ENCODE assay signal across 29 cellular contexts in genomic region chr14:54985156-54985555, GRCh38.
"Had no signal": no experiment of that assay in that cellular context is flagged by ENCODE, and none has a peak within 500 bp of the region (broad histone marks: within the 10 kb centered on the region; RNA-seq: fewer than 3 reads in every experiment).

No MANE protein-coding gene starts in this region.

- DNase-seq: activated CD4-positive, alpha-beta memory T cell treated with anti-CD3 and anti-CD28 coated beads, Interleukin-2, amount 10 ng/mL, durations not matched to agents 7 days and 5 days; activated CD4-positive, alpha-beta T cell treated with anti-CD3 and anti-CD28 coated beads for 1 hour; activated CD4-positive, alpha-beta T cell treated with anti-CD3 and anti-CD28 coated beads for 48 hours; activated CD4-positive, CD25-positive, alpha-beta regulatory T cell; activated CD8-positive, alpha-beta memory T cell treated with anti-CD3 and anti-CD28 coated beads for 24 hours; activated CD8-positive, alpha-beta memory T cell treated with anti-CD3 and anti-CD28 coated beads, Interleukin-2, amount 10 ng/mL, durations not matched to agents 7 days and 5 days; activated CD8-positive, alpha-beta memory T cell treated with anti-CD3 and anti-CD28 coated beads, Interleukin-2, amount 50 U/mL, for 48 hours; activated effector memory CD4-positive, alpha-beta T cell treated with Interleukin-2 at 50 U/mL for 16 hours; activated naive CD4-positive, alpha-beta T cell treated with anti-CD3 and anti-CD28 coated beads, Interleukin-2, amount 10 ng/mL, durations not matched to agents 7 days and 5 days; activated naive CD8-positive, alpha-beta T cell treated with anti-CD3 and anti-CD28 coated beads, Interleukin-2, amount 50 U/mL, for 24 hours; activated T-cell treated with anti-CD3 and anti-CD28 coated beads, Interleukin-2, amount 50 U/mL, for 48 hours; aorta; brain microvascular endothelial cell; NCI-H1105; NCI-H1417 treated with DMSO at 0.1 percent for 48 hours; NCI-H1930; NCI-H2081 treated with DMSO at 0.1 percent for 48 hours; NCI-H226; NCI-H446 treated with DMSO at 0.1 percent for 48 hours; NCI-H524; NCI-H69; SIG-M5; SW 1271; T1000; WERI-Rb-1 had no signal

- H3K27ac ChIP-seq: brain microvascular endothelial cell, cardiac muscle cell, KMS-11, WERI-Rb-1 had no signal

- H3K4me3 ChIP-seq: cardiac muscle cell had no signal

- H3K36me3 ChIP-seq: brain microvascular endothelial cell had no signal

- H3K9ac ChIP-seq: KMS-11 had no signal

- ATAC-seq: activated CD8-positive, alpha-beta memory T cell treated with anti-CD3 and anti-CD28 coated beads, Interleukin-2, amount 10 ng/mL, durations not matched to agents 7 days and 5 days; activated naive CD8-positive, alpha-beta T cell treated with anti-CD3 and anti-CD28 coated beads, Interleukin-2, amount 50 U/mL, for 24 hours; Panc1; Right ventricle myocardium inferior had no signal
